Comparison of ENCODE assay signal across 22 cellular contexts in the genomic region with DNA sequence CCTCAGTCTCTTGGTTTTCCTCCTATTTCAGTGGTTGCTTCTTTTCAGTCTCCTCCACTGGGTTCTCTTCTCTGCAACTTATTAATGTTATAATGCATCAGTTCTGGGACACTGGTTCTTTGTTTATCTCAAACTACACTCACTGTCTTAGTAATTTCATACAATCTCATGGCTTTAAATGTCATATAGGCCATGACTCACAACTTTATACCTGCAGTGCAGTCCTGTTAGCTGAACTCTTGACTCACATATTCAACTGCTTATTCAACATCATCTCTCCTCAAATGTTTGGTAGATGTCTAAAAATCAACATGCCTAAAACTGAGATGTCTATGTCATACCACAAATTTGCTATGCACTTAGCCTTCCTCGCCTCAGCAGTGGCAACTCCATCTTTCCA.
A peak's percentile ranks its signal among the peaks of the same experiment; 100 is the strongest.
DNase-seq lines count a peak whose midpoint lies in the region; ATAC-seq, FAIRE-seq and TF ChIP-seq lines count a peak whose summit lies in the region.
"Had no signal": no experiment of that assay in that cellular context is flagged by ENCODE, and none has a peak within 500 bp of the region (broad histone marks: within the 10 kb centered on the region; RNA-seq: fewer than 3 reads in every experiment).

No MANE protein-coding gene starts in this region.

- H3K27me3 ChIP-seq in upper lobe of left lung = no peaks in the 10 kb centered on the region

- no peak overlapping the region for H3K4me3 Mint-ChIP-seq in activated naive CD8-positive, alpha-beta T cell treated with anti-CD3 and anti-CD28 coated beads, Interleukin-2, amount 50 U/mL, for 24 hours
- H3K4me3 Mint-ChIP-seq in activated naive CD8-positive, alpha-beta T cell treated with anti-CD3 and anti-CD28 coated beads for 36 hours = no peak overlapping the region
- H3K4me3 Mint-ChIP-seq in activated T-helper 17 cell treated with anti-CD3 and anti-CD28 coated beads, Interleukin-2, amount 50 U/mL, for 72 hours = no peak overlapping the region
- H3K4me3 Mint-ChIP-seq: CD4-positive, CD25-positive, alpha-beta regulatory T cell; HFFc6 had no signal

- H3K4me1 ChIP-seq in upper lobe of left lung = no peaks in the 10 kb centered on the region

- TF ChIP-seq POLR2A in H54 (IDR thresholded peaks at IDR 0.05; ENCODE audit: low read depth, low read length) (no peak), upper lobe of left lung (IDR thresholded peaks at IDR 0.05) (no peak)

- no peak overlapping the region for H3K4me3 ChIP-seq in upper lobe of left lung
- H3K4me3 ChIP-seq: GM12878, K562 had no signal

- 97 to 100% methylated on average over 1 of the region's 1 CpG for WGBS in upper lobe of left lung, 2 donors

- no peaks in the 10 kb centered on the region for H3K9me3 ChIP-seq in upper lobe of left lung

- no peaks in the 10 kb centered on the region for H3K27me3 Mint-ChIP-seq in activated naive CD8-positive, alpha-beta T cell treated with anti-CD3 and anti-CD28 coated beads, Interleukin-2, amount 50 U/mL, for 24 hours
- H3K27me3 Mint-ChIP-seq in activated naive CD8-positive, alpha-beta T cell treated with anti-CD3 and anti-CD28 coated beads for 36 hours = no peaks in the 10 kb centered on the region
- no peaks in the 10 kb centered on the region for H3K27me3 Mint-ChIP-seq in activated T-helper 17 cell treated with anti-CD3 and anti-CD28 coated beads, Interleukin-2, amount 50 U/mL, for 72 hours

- FAIRE-seq in H54 (lab: Jason Lieb, UNC) = peak; percentile 36
- FAIRE-seq: GM12878, K562 had no signal

- peak; percentile 40 for ATAC-seq in activated naive CD8-positive, alpha-beta T cell treated with anti-CD3 and anti-CD28 coated beads, Interleukin-2, amount 50 U/mL, for 24 hours
- ATAC-seq in activated T-helper 17 cell treated with anti-CD3 and anti-CD28 coated beads, Interleukin-2, amount 50 U/mL, for 72 hours (replicated peaks) = peak; percentile 78
- no peak for ATAC-seq in GM21737 (IDR thresholded peaks at IDR 0.05; ENCODE audit: unreplicated experiment)
- ATAC-seq in HG03565 (IDR thresholded peaks at IDR 0.05; ENCODE audit: unreplicated experiment) = no peak
- ATAC-seq in upper lobe of left lung (ENCODE audit: low FRiP score in 2 of 2) = no peak
- ATAC-seq: GM12878, K562, SK-N-SH treated with all-trans-retinoic acid at 6 μM for 48 hours had no signal

- no peak for DNase-seq in activated naive CD8-positive, alpha-beta T cell treated with anti-CD3 and anti-CD28 coated beads, Interleukin-2, amount 50 U/mL, for 24 hours
- no peak for DNase-seq in activated naive CD8-positive, alpha-beta T cell treated with anti-CD3 and anti-CD28 coated beads for 36 hours
- DNase-seq in H54 (ENCODE audit: insufficient read length, low spot score) (no peak), kidney tubule cell (ENCODE audit: low spot score) (peak; percentile 65), upper lobe of left lung (no peak)
- DNase-seq: CD4-positive, CD25-positive, alpha-beta regulatory T cell; DMS79 treated with DMSO at 0.1 percent for 48 hours; H7; HFFc6; NCI-H1105; NCI-H2029; NCI-H226; NCI-H510A treated with DMSO at 0.1 percent for 48 hours; NCI-H748 treated with DMSO at 0.1 percent for 48 hours; SIG-M5 had no signal

- no peak for TF ChIP-seq CTCF in upper lobe of left lung (IDR thresholded peaks at IDR 0.05)

- H3K36me3 Mint-ChIP-seq in activated naive CD8-positive, alpha-beta T cell treated with anti-CD3 and anti-CD28 coated beads, Interleukin-2, amount 50 U/mL, for 24 hours (ENCODE audit: low read depth) = no peaks in the 10 kb centered on the region
- H3K36me3 Mint-ChIP-seq in activated naive CD8-positive, alpha-beta T cell treated with anti-CD3 and anti-CD28 coated beads for 36 hours = no peaks in the 10 kb centered on the region
- no peaks in the 10 kb centered on the region for H3K36me3 Mint-ChIP-seq in activated T-helper 17 cell treated with anti-CD3 and anti-CD28 coated beads, Interleukin-2, amount 50 U/mL, for 72 hours (ENCODE audit: low read depth)
- H3K36me3 Mint-ChIP-seq: CD4-positive, CD25-positive, alpha-beta regulatory T cell had no signal

- no peak overlapping the region for H3K27ac ChIP-seq in upper lobe of left lung
- H3K27ac ChIP-seq: RWPE1 had no signal

- no peak overlapping the region for H3K27ac Mint-ChIP-seq in activated naive CD8-positive, alpha-beta T cell treated with anti-CD3 and anti-CD28 coated beads, Interleukin-2, amount 50 U/mL, for 24 hours
- H3K27ac Mint-ChIP-seq in activated naive CD8-positive, alpha-beta T cell treated with anti-CD3 and anti-CD28 coated beads for 36 hours = no peak overlapping the region
- H3K27ac Mint-ChIP-seq in activated T-helper 17 cell treated with anti-CD3 and anti-CD28 coated beads, Interleukin-2, amount 50 U/mL, for 72 hours = no peak overlapping the region
- H3K27ac Mint-ChIP-seq: CD4-positive, CD25-positive, alpha-beta regulatory T cell; HFFc6 had no signal

- no peaks in the 10 kb centered on the region for H3K4me1 Mint-ChIP-seq in activated naive CD8-positive, alpha-beta T cell treated with anti-CD3 and anti-CD28 coated beads, Interleukin-2, amount 50 U/mL, for 24 hours
- no peaks in the 10 kb centered on the region for H3K4me1 Mint-ChIP-seq in activated naive CD8-positive, alpha-beta T cell treated with anti-CD3 and anti-CD28 coated beads for 36 hours
- no peaks in the 10 kb centered on the region for H3K4me1 Mint-ChIP-seq in activated T-helper 17 cell treated with anti-CD3 and anti-CD28 coated beads, Interleukin-2, amount 50 U/mL, for 72 hours
- H3K4me1 Mint-ChIP-seq: CD4-positive, CD25-positive, alpha-beta regulatory T cell had no signal

- no peaks in the 10 kb centered on the region for H3K36me3 ChIP-seq in upper lobe of left lung

- TF ChIP-seq EP300 in upper lobe of left lung (IDR thresholded peaks at IDR 0.05) = no peak

- H3K9me3 Mint-ChIP-seq in activated naive CD8-positive, alpha-beta T cell treated with anti-CD3 and anti-CD28 coated beads, Interleukin-2, amount 50 U/mL, for 24 hours = no peaks in the 10 kb centered on the region
- H3K9me3 Mint-ChIP-seq in activated naive CD8-positive, alpha-beta T cell treated with anti-CD3 and anti-CD28 coated beads for 36 hours = no peaks in the 10 kb centered on the region
- H3K9me3 Mint-ChIP-seq in activated T-helper 17 cell treated with anti-CD3 and anti-CD28 coated beads, Interleukin-2, amount 50 U/mL, for 72 hours = no peaks in the 10 kb centered on the region
- H3K9me3 Mint-ChIP-seq: CD4-positive, CD25-positive, alpha-beta regulatory T cell; HFFc6 had no signal

Comparison
In these comparisons a context has a peak if more than half of its experiments do, and no peak if none do; other contexts are left out.
1. ATAC-seq: peak in activated naive CD8-positive, alpha-beta T cell treated with anti-CD3 and anti-CD28 coated beads, Interleukin-2, amount 50 U/mL, for 24 hours (single experiment) and activated T-helper 17 cell treated with anti-CD3 and anti-CD28 coated beads, Interleukin-2, amount 50 U/mL, for 72 hours (single experiment); none in GM21737 (single experiment), HG03565 (single experiment) and upper lobe of left lung (0 of 2).